Comparison of ENCODE assay signal across 1 cellular context in the genomic region with DNA sequence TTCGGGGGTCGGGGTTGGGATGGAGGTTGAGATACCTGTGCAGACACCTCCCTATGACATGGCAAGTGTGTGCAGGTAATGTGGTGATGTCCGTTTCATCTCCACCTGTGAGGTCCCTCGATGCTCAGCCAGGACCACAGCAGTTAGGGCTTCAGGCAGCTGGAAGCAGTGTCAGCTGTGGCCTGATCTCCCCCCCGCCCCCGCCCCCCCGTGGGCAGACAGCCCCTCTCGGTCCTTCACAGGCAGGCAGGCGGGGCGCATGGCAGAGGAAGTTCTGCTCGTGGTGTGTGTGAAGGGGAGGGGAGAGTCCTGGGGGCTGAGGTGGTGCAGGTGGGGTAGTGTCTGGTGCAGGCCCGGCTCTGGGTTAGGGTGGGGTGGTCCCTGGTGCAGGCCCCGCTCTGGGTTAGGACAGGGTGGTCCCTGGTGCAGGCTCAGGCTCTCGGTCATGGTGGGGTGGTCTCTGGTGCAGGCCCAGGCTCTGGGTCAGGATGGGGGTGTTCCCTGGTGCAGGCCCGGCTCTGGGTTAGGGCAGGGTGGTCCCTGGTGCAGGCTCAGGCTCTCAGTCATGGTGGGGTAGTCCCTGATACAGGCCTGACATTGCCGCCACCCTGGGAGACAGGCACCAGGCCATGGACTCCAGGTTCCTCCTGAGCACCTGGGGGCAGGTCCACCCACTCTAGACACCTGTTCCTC.
TF ChIP-seq lines count a peak whose summit lies in the region.

No MANE protein-coding gene starts in this region.

TF ChIP-seq in H1, 55 proteins besides CTCF, POLR2A, EP300 and RAD21:
- no peak for TF ChIP-seq SIRT6 (IDR thresholded peaks at IDR 0.05; ENCODE audit: low read length)
- TF ChIP-seq, protein P1, sequence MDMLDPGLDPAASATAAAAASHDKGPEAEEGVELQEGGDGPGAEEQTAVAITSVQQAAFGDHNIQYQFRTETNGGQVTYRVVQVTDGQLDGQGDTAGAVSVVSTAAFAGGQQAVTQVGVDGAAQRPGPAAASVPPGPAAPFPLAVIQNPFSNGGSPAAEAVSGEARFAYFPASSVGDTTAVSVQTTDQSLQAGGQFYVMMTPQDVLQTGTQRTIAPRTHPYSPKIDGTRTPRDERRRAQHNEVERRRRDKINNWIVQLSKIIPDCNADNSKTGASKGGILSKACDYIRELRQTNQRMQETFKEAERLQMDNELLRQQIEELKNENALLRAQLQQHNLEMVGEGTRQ (IDR thresholded peaks at IDR 0.05; ENCODE audit: low read length) = no peak
- TF ChIP-seq RNF2 (IDR thresholded peaks at IDR 0.05; ENCODE audit: borderline replicate concordance, low read depth, low read length, missing control alignments, poor library complexity, severe bottlenecking) = no peak
- TF ChIP-seq TEAD4 (IDR thresholded peaks at IDR 0.05; ENCODE audit: low read depth, low read length) = no peak
- TF ChIP-seq POLR2AphosphoS5 (IDR thresholded peaks at IDR 0.05; ENCODE audit: low read depth, low read length) = no peak
- TF ChIP-seq SUZ12 (IDR thresholded peaks at IDR 0.05; ENCODE audit: low read length) = no peak
- TF ChIP-seq RFX5 (IDR thresholded peaks at IDR 0.05; ENCODE audit: borderline replicate concordance, low read depth, low read length) = no peak
- TF ChIP-seq HDAC6 (IDR thresholded peaks at IDR 0.05; ENCODE audit: low read depth, low read length) = no peak
- TF ChIP-seq BACH1 (IDR thresholded peaks at IDR 0.05; ENCODE audit: low read length) = no peak
- no peak for TF ChIP-seq KDM5A (IDR thresholded peaks at IDR 0.05; ENCODE audit: low read length)
- TF ChIP-seq, protein P2, sequence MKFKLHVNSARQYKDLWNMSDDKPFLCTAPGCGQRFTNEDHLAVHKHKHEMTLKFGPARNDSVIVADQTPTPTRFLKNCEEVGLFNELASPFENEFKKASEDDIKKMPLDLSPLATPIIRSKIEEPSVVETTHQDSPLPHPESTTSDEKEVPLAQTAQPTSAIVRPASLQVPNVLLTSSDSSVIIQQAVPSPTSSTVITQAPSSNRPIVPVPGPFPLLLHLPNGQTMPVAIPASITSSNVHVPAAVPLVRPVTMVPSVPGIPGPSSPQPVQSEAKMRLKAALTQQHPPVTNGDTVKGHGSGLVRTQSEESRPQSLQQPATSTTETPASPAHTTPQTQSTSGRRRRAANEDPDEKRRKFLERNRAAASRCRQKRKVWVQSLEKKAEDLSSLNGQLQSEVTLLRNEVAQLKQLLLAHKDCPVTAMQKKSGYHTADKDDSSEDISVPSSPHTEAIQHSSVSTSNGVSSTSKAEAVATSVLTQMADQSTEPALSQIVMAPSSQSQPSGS (IDR thresholded peaks at IDR 0.05; ENCODE audit: low read length) = no peak
- TF ChIP-seq KDM4A (IDR thresholded peaks at IDR 0.05; ENCODE audit: low read depth, low read length, severe bottlenecking) = no peak
- no peak for TF ChIP-seq BRCA1 (IDR thresholded peaks at IDR 0.05; ENCODE audit: low read depth, low read length)
- no peak for TF ChIP-seq GABPA (IDR thresholded peaks at IDR 0.05; ENCODE audit: borderline replicate concordance, insufficient read depth, low read length)
- no peak for TF ChIP-seq BCL11A (IDR thresholded peaks at IDR 0.05; ENCODE audit: low read depth in 2 of 2, low read length in 2 of 2)
TF ChIP-seq in H1: peak in this region for 0.
